ENCODE assay signal across 14 cellular contexts in the genomic region with DNA sequence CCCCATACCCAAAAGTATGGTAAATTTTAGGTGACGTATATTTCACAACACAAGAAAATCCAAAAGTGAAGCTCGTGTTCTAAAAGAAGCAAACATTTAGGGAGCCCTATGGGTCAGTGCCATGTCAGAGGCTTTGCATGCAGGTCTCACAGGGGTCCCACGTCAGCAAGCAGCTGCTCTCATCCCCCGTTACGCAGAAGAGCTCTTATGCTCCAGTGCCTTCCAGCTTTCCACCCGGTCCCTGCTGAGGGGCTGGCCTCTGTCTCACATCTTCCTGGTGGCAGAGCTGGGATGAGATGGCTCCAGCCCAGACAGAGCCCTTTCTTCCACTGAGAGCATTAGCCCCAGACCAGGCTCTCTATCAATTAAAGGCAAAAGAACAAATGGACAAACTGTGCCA.
DNase-seq lines count a peak whose midpoint lies in the region; ATAC-seq and TF ChIP-seq lines count a peak whose summit lies in the region.
"Had no signal": no experiment of that assay in that cellular context is flagged by ENCODE, and none has a peak within 500 bp of the region (broad histone marks: within the 10 kb centered on the region; RNA-seq: fewer than 3 reads in every experiment).

No MANE protein-coding gene starts in this region.

- H3K4me3 ChIP-seq in OCI-LY1 (ENCODE audit: low read depth, low read length, poor library complexity, severe bottlenecking), result no peak overlapping the region
- no peak overlapping the region for H3K4me3 ChIP-seq in muscle layer of colon (ENCODE audit: low read depth in 1 of 2, low read length in 2 of 2)
- peak overlapping the region; percentile 25 to 61 (median 29) for H3K4me3 ChIP-seq in subcutaneous abdominal adipose tissue (ENCODE audit: low read depth in 1 of 5, low read length in 5 of 5)
- H3K4me3 ChIP-seq: cardiac muscle cell, GM12878, prostate gland had no signal

- no peaks in the 10 kb centered on the region for H4K20me1 ChIP-seq in OCI-LY1 (ENCODE audit: insufficient read depth, low read length)

- no peaks in the 10 kb centered on the region for H3K79me2 ChIP-seq in OCI-LY1 (ENCODE audit: insufficient read depth, low read length)

- H3K27ac ChIP-seq in OCI-LY1 (ENCODE audit: low read depth, low read length, poor library complexity, severe bottlenecking) (peak overlapping the region; percentile 8), caudate nucleus (ENCODE audit: low read depth, low read length) (peak overlapping the region; percentile 38), muscle layer of colon (ENCODE audit: low read depth, low read length) (peak overlapping the region; percentile 44), subcutaneous abdominal adipose tissue (ENCODE audit: low read depth, low read length) (peak overlapping the region; percentile 73)
- H3K27ac ChIP-seq: cardiac muscle cell, VCaP had no signal

- DNase-seq in caudate nucleus (lab: John Stamatoyannopoulos, UW) (no peak), OCI-M1 (lab: John Stamatoyannopoulos, UW) (no peak), NCI-H1048 (lab: John Stamatoyannopoulos, UW) (no peak)
- DNase-seq: activated CD4-positive, alpha-beta memory T cell treated with anti-CD3 and anti-CD28 coated beads for 36 hours; left colon; naive thymus-derived CD4-positive, alpha-beta T cell had no signal

- H3K9me2 ChIP-seq in OCI-LY1 (ENCODE audit: low read depth, low read length), result no peaks in the 10 kb centered on the region

- no peak for ATAC-seq in GM18517 (IDR thresholded peaks at IDR 0.05; ENCODE audit: unreplicated experiment)
- ATAC-seq: GM12878 had no signal

- H3K9ac ChIP-seq in OCI-LY1 (ENCODE audit: low read length) (no peak overlapping the region), muscle layer of colon (ENCODE audit: low read length) (no peak overlapping the region), subcutaneous abdominal adipose tissue (ENCODE audit: low read length in 5 of 5) (peak overlapping the region in 1 of 5 donors; percentile 28)

- no peaks in the 10 kb centered on the region for H3F3A ChIP-seq in OCI-LY1 (ENCODE audit: insufficient read depth, low read length)

- peaks cover 55% of the 10 kb centered on the region for H3K4me1 ChIP-seq in OCI-LY1 (ENCODE audit: insufficient read depth, low read length, severe bottlenecking)
- no peaks in the 10 kb centered on the region for H3K4me1 ChIP-seq in muscle layer of colon (ENCODE audit: insufficient read depth, low read length)
- peaks cover 5 to 51% (median 45%) of the 10 kb centered on the region in 5 donors for H3K4me1 ChIP-seq in subcutaneous abdominal adipose tissue (ENCODE audit: control insufficient read depth in 5 of 5, insufficient read depth in 5 of 5, low read length in 5 of 5)

- H2AFZ ChIP-seq in OCI-LY1 (ENCODE audit: low read length), result no peak overlapping the region

- H3K36me3 ChIP-seq in OCI-LY1 (ENCODE audit: insufficient read depth, low read length) (peaks cover 64% of the 10 kb centered on the region), muscle layer of colon (ENCODE audit: insufficient read depth, low read length) (peaks cover 67% of the 10 kb centered on the region), subcutaneous abdominal adipose tissue (ENCODE audit: control insufficient read depth in 5 of 5, insufficient read depth in 5 of 5, low read length in 5 of 5) (peaks cover 0 to 75% (median 66%) of the 10 kb centered on the region in 5 donors)
- H3K36me3 ChIP-seq: prostate gland had no signal

- H3K27me3 ChIP-seq in OCI-LY1 (ENCODE audit: insufficient read depth, low read length) (no peaks in the 10 kb centered on the region), muscle layer of colon (ENCODE audit: control insufficient read depth in 1 of 2, insufficient read depth in 2 of 2, low read length in 2 of 2) (no peaks in the 10 kb centered on the region), subcutaneous abdominal adipose tissue (ENCODE audit: control insufficient read depth in 5 of 5, insufficient read depth in 4 of 5, low read length in 5 of 5) (no peaks in the 10 kb centered on the region)
- H3K27me3 ChIP-seq: cardiac muscle cell had no signal

- H3K9me3 ChIP-seq in OCI-LY1 (ENCODE audit: low read length) (no peaks in the 10 kb centered on the region), muscle layer of colon (ENCODE audit: low read length) (no peaks in the 10 kb centered on the region), subcutaneous abdominal adipose tissue (ENCODE audit: control insufficient read depth in 5 of 5, low read length in 5 of 5) (no peaks in the 10 kb centered on the region)
- H3K9me3 ChIP-seq: prostate gland had no signal

- TF ChIP-seq CTCF in OCI-LY1 (IDR thresholded peaks at IDR 0.05; ENCODE audit: low read length), result no peak

- H3K4me2 ChIP-seq in OCI-LY1 (ENCODE audit: low read length), result no peak overlapping the region

Comparison
In these comparisons a context has a peak if more than half of its experiments do, and no peak if none do; other contexts are left out.
1. H3K27ac ChIP-seq: peak in every context shown above with its lines; median percentile 73 in subcutaneous abdominal adipose tissue; 44 in muscle layer of colon; 38 in caudate nucleus; 8 in OCI-LY1.
2. H3K4me3 ChIP-seq: peak in subcutaneous abdominal adipose tissue (5 of 5); none in OCI-LY1 (single experiment) and muscle layer of colon (0 of 2).